19 cellular contexts compared by ENCODE assay signal in the genomic region with DNA sequence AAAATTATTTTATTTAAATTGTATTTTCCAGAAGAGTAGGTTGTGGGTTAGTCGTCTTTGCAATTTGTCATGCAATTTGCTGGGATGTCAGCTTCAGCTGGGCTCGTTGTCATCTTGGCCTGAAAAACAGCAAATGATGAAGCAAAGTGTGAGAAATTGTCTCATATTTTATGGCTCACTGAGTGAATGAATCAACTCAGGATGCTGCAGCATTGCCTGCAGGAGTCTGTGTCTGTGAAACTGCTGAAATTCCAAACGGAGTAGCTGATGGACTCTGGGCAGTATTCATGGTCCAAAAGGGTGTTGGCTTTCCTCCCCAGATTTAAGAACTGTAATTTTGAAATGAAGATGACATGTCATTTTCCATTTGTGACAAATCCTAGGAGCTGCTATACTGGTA. TPM values are rescaled to one million over a fixed set of nuclear protein-coding genes. Genes with fewer than 3 reads are reported as not detected.
DNase-seq lines count a peak whose midpoint lies in the region; ATAC-seq lines count a peak whose summit lies in the region.
"Had no signal": no experiment of that assay in that cellular context is flagged by ENCODE, and none has a peak within 500 bp of the region (broad histone marks: within the 10 kb centered on the region; RNA-seq: fewer than 3 reads in every experiment).

No MANE protein-coding gene starts in this region.

- peak; percentile 21 for DNase-seq in GM03348 (ENCODE audit: low spot score)
- DNase-seq in RPMI7951 (ENCODE audit: low read depth) = peak; percentile 51
- peak; percentile 27 for DNase-seq in fibroblast of peridontal ligament (ENCODE audit: extremely low read depth)
- DNase-seq in sciatic nerve (ENCODE audit: low spot score) = no peak
- DNase-seq in NCI-H1930 (lab: John Stamatoyannopoulos, UW) = no peak
- DNase-seq in COR-L47 (lab: John Stamatoyannopoulos, UW) = no peak
- DNase-seq: activated CD4-positive, alpha-beta T cell treated with anti-CD3 and anti-CD28 coated beads, Interleukin-2, amount 50 U/mL, for 48 hours; anterior cingulate cortex; CD4-positive, CD25-positive, alpha-beta regulatory T cell; dorsolateral prefrontal cortex; mucosa of descending colon; NCI-H2107; pancreas; SHP77 treated with DMSO at 0.1 percent for 48 hours; stimulated activated CD4-positive, alpha-beta T cell treated with anti-CD3 and anti-CD28 coated beads, Interleukin-2, amount 100 ng/mL, for 24 hours; stimulated activated CD8-positive, alpha-beta memory T cell treated with anti-CD3 and anti-CD28 coated beads, Interleukin-4, amount 100 ng/mL, for 48 hours; tibial artery had no signal

- ATAC-seq in sciatic nerve = peak; percentile 25
- ATAC-seq in GM18873 (IDR thresholded peaks at IDR 0.05; ENCODE audit: low FRiP score, unreplicated experiment) = no peak
- ATAC-seq: activated T-helper 17 cell treated with anti-CD3 and anti-CD28 coated beads, Interleukin-2, amount 50 U/mL, for 72 hours; mucosa of descending colon had no signal

- intact Hi-C loops in sciatic nerve (cut with DNase I) = no loop called here

RNA-seq across cellular contexts. Expression of a gene that starts 37.2 kb away (rescaled TPM):
- total RNA-seq in RPMI7951 (2014; rRNA removed; shearing (Covaris generic)) = 66.9 and 79.5 TPM in 2 replicates
- total RNA-seq in sciatic nerve = 33.0 TPM

RNA-seq across cellular contexts. Expression of a gene that starts 58.9 kb away (rescaled TPM):
- total RNA-seq in RPMI7951 (2014; rRNA removed; shearing (Covaris generic)) = not detected in 2 replicates
- total RNA-seq in sciatic nerve = 2.8 TPM
- total RNA-seq: activated T-helper 17 cell treated with anti-CD3 and anti-CD28 coated beads, Interleukin-2, amount 50 U/mL, for 72 hours; CD4-positive, CD25-positive, alpha-beta regulatory T cell had no signal

Comparison
In these comparisons a context has a peak if more than half of its experiments do, and no peak if none do; other contexts are left out.
1. DNase-seq: peak in GM03348 (single experiment), RPMI7951 (single experiment) and fibroblast of peridontal ligament (single experiment); none in sciatic nerve (single experiment), NCI-H1930 (0 of 2) and COR-L47 (single experiment).